1 cellular context compared by ENCODE assay signal in genomic region chr5:170293273-170293672, GRCh38.
TF ChIP-seq lines count a peak whose summit lies in the region.

No MANE protein-coding gene starts in this region.

TF ChIP-seq in GM12878, 131 proteins besides CTCF, POLR2A, EP300 and RAD21 (continued from another document):
- peak; percentile 55; the same call in 1 of the 2 replicates for TF ChIP-seq IRF5 (IDR thresholded peaks at IDR 0.05; ENCODE audit: borderline replicate concordance)
- peak; percentile 89 for TF ChIP-seq GATAD2B (conservative IDR thresholded peaks at IDR 0.05; ENCODE audit: low read depth)
- peak; percentile 85 for TF ChIP-seq NBN (IDR thresholded peaks at IDR 0.05)
- no peak for TF ChIP-seq WRNIP1 (IDR thresholded peaks at IDR 0.05; ENCODE audit: borderline replicate concordance, low read depth, low read length)
- TF ChIP-seq MTA2 (IDR thresholded peaks at IDR 0.05; ENCODE audit: low read depth) = peak; percentile 82
- TF ChIP-seq SMARCA5 (IDR thresholded peaks at IDR 0.05) = peak; percentile 68; the same call in 1 of the 2 replicates
- peak; percentile 78; the same call in 1 of the 2 replicates for TF ChIP-seq IKZF1 (conservative IDR thresholded peaks at IDR 0.05)
- TF ChIP-seq JUND (IDR thresholded peaks at IDR 0.05; ENCODE audit: low read depth, low read length) = no peak
- no peak for TF ChIP-seq ESRRA (IDR thresholded peaks at IDR 0.05; ENCODE audit: low read length)
- peak; percentile 48; the same call in 1 of the 3 replicates for TF ChIP-seq POU2F2 (IDR thresholded peaks at IDR 0.05; ENCODE audit: borderline replicate concordance, low read depth, low read length)
- peak; percentile 71; the same call in 1 of the 2 replicates for TF ChIP-seq PAX5 (IDR thresholded peaks at IDR 0.05; ENCODE audit: borderline replicate concordance, low read depth, low read length)
- TF ChIP-seq RCOR1 (conservative IDR thresholded peaks at IDR 0.05; ENCODE audit: low read depth, low read length) = no peak
- peak; percentile 52; the same call in 1 of the 2 replicates for TF ChIP-seq PKNOX1 (IDR thresholded peaks at IDR 0.05)
- peak; percentile 83; the same call in 1 of the 2 replicates for TF ChIP-seq ZNF24 (IDR thresholded peaks at IDR 0.05)
- peak; percentile 24; the same call in 1 of the 2 replicates for TF ChIP-seq SPI1 (IDR thresholded peaks at IDR 0.05; ENCODE audit: borderline replicate concordance, insufficient read depth, low read depth, low read length)
- no peak for TF ChIP-seq FOXK2 (IDR thresholded peaks at IDR 0.05)
- no peak for TF ChIP-seq POLR2AphosphoS2 (IDR thresholded peaks at IDR 0.05; ENCODE audit: low read depth, low read length)
- TF ChIP-seq HDAC2 (IDR thresholded peaks at IDR 0.05) = no peak
- TF ChIP-seq CBFB (IDR thresholded peaks at IDR 0.05; ENCODE audit: low read depth) = peak; percentile 92
- TF ChIP-seq NFXL1 (IDR thresholded peaks at IDR 0.05; ENCODE audit: borderline replicate concordance) = no peak
- TF ChIP-seq EZH2 (IDR thresholded peaks at IDR 0.05; ENCODE audit: borderline replicate concordance, control insufficient read depth, low read depth, low read length) = no peak
- no peak; the same call in 1 of the 2 replicates for TF ChIP-seq CREM (IDR thresholded peaks at IDR 0.05; ENCODE audit: low read depth)
- TF ChIP-seq BCL11A (IDR thresholded peaks at IDR 0.05; ENCODE audit: low read depth, low read length) = 0 out of 2 replicates have a peak, but pooled peaks have one; percentile 4
- peak; percentile 37 to 76; a peak in 1 of 4 replicates for TF ChIP-seq BHLHE40 (IDR thresholded peaks at IDR 0.05; ENCODE audit: borderline replicate concordance in 1 of 2, low read depth in 2 of 2, low read length in 1 of 2)
- 0 out of 2 replicates have a peak, but pooled peaks have one; percentile 29 for TF ChIP-seq TCF12 (IDR thresholded peaks at IDR 0.05; ENCODE audit: low read depth, low read length)
- peak; percentile 56 for TF ChIP-seq RELA (IDR thresholded peaks at IDR 0.05; ENCODE audit: borderline replicate concordance, partially characterized antibody)
- peak; percentile 78; the same call in 1 of the 2 replicates for TF ChIP-seq HDGF (IDR thresholded peaks at IDR 0.05)
- TF ChIP-seq BACH1 (IDR thresholded peaks at IDR 0.05; ENCODE audit: borderline replicate concordance) = peak; percentile 39; the same call in 1 of the 2 replicates
- TF ChIP-seq NR2F1 (conservative IDR thresholded peaks at IDR 0.05) = peak; percentile 78
- TF ChIP-seq MLLT1 (IDR thresholded peaks at IDR 0.05) = peak; percentile 99
- 0 out of 4 replicates have a peak, but pooled peaks of 1 of the 2 experiments have one; percentile 25 for TF ChIP-seq SRF (IDR thresholded peaks at IDR 0.05; ENCODE audit: low read depth in 2 of 2, low read length in 2 of 2)
- TF ChIP-seq ZNF217 (IDR thresholded peaks at IDR 0.05) = no peak
- no peak for TF ChIP-seq LARP7 (IDR thresholded peaks at IDR 0.05)
TF ChIP-seq in GM12878: peak in this region for 36.
